In the genomic region with DNA sequence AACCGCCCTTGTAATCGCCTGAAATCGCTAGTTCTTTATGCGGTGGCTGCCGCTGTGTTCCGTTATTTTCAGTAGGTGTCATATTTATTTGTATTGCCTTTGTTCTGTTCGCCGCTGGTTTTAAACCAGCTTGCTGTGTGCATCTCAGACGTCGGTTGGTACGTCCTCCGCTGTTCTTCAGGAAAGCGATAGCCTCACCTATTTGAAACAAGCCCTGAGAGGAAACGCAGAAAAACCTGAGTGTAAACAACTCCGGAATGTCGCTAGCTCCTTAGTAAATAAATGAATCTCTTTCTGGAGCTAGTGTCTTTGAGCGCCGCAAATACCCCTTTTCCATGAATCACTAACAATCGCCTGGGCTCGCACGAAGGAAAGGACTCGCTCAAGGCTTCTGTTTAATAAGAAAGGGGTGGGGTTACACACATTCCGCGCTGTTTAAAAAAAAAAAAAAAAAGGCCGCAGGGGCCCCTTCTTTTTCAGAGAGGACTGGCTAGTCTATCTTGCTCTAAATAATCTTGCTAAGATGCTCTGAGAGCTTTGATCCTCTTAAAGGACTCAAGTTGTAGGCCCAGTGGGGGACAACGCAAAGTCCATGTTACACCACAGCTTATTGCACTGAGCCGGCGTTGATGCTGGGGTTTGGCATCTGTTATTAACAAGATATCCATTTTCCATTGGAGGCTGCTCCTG, we compare ENCODE assay signal across 10 cellular contexts. TPM values are rescaled to one million over a fixed set of nuclear protein-coding genes. Genes with fewer than 3 reads are reported as not detected.
A peak's percentile ranks its signal among the peaks of the same experiment; 100 is the strongest.
DNase-seq lines count a peak whose midpoint lies in the region; ATAC-seq and TF ChIP-seq lines count a peak whose summit lies in the region.
"Had no signal": no experiment of that assay in that cellular context is flagged by ENCODE, and none has a peak within 500 bp of the region (broad histone marks: within the 10 kb centered on the region; RNA-seq: fewer than 3 reads in every experiment).

No MANE protein-coding gene starts in this region.

- no peak for TF ChIP-seq EP300 in suprapubic skin (IDR thresholded peaks at IDR 0.05)

- H3K9me3 ChIP-seq in suprapubic skin = no peaks in the 10 kb centered on the region

- no peak for ATAC-seq in activated CD8-positive, alpha-beta memory T cell treated with anti-CD3 and anti-CD28 coated beads, Interleukin-2, amount 10 ng/mL, durations not matched to agents 7 days and 5 days
- no peak for ATAC-seq in GM19463 (IDR thresholded peaks at IDR 0.05; ENCODE audit: unreplicated experiment)

- peak overlapping the region; percentile 53 for H3K4me3 Mint-ChIP-seq in activated T-cell treated with anti-CD3 and anti-CD28 coated beads, Interleukin-2, amount 50 U/mL, for 24 hours
- peak overlapping the region; percentile 61 for H3K4me3 Mint-ChIP-seq in activated CD8-positive, alpha-beta memory T cell treated with anti-CD3 and anti-CD28 coated beads, Interleukin-2, amount 10 ng/mL, durations not matched to agents 7 days and 5 days
- H3K4me3 Mint-ChIP-seq in immature natural killer cell = peak overlapping the region; percentile 80 to 98 (median 86)

- H3K27ac ChIP-seq in suprapubic skin = peak overlapping the region; percentile 61

- H3K9me3 Mint-ChIP-seq in activated T-cell treated with anti-CD3 and anti-CD28 coated beads, Interleukin-2, amount 50 U/mL, for 24 hours = no peaks in the 10 kb centered on the region
- no peaks in the 10 kb centered on the region for H3K9me3 Mint-ChIP-seq in activated CD8-positive, alpha-beta memory T cell treated with anti-CD3 and anti-CD28 coated beads, Interleukin-2, amount 10 ng/mL, durations not matched to agents 7 days and 5 days (ENCODE audit: low read depth)
- peaks cover 0 to 22% (median 5%) of the 10 kb centered on the region in 6 donors for H3K9me3 Mint-ChIP-seq in immature natural killer cell

- peaks cover 99% of the 10 kb centered on the region for H3K27me3 ChIP-seq in suprapubic skin

- no peak for TF ChIP-seq CTCF in suprapubic skin (IDR thresholded peaks at IDR 0.05)

- TF ChIP-seq POLR2A in suprapubic skin (IDR thresholded peaks at IDR 0.05) = no peak

- peaks cover 87% of the 10 kb centered on the region for H3K27me3 Mint-ChIP-seq in activated T-cell treated with anti-CD3 and anti-CD28 coated beads, Interleukin-2, amount 50 U/mL, for 24 hours
- peaks cover 88% of the 10 kb centered on the region for H3K27me3 Mint-ChIP-seq in activated CD8-positive, alpha-beta memory T cell treated with anti-CD3 and anti-CD28 coated beads, Interleukin-2, amount 10 ng/mL, durations not matched to agents 7 days and 5 days
- H3K27me3 Mint-ChIP-seq in immature natural killer cell (ENCODE audit: low read depth in 3 of 3) = peaks cover 65 to 77% (median 74%) of the 10 kb centered on the region in 3 donors

- H3K36me3 ChIP-seq in suprapubic skin = no peaks in the 10 kb centered on the region

- CTCF ChIA-PET in activated CD8-positive, alpha-beta memory T cell treated with anti-CD3 and anti-CD28 coated beads, Interleukin-2, amount 10 ng/mL, durations not matched to agents 7 days and 5 days (lab: Charles Lee) = interaction anchor here (0.6 to 2.8 kb wide), 10 partner anchors 8 to 1016 kb away, joined by 3 to 12 read pairs (median 6); no protein-coding TSS in a partner anchor

- H3K4me1 Mint-ChIP-seq in activated T-cell treated with anti-CD3 and anti-CD28 coated beads, Interleukin-2, amount 50 U/mL, for 24 hours (ENCODE audit: low read depth) = peaks cover 37% of the 10 kb centered on the region
- peaks cover 15% of the 10 kb centered on the region for H3K4me1 Mint-ChIP-seq in activated CD8-positive, alpha-beta memory T cell treated with anti-CD3 and anti-CD28 coated beads, Interleukin-2, amount 10 ng/mL, durations not matched to agents 7 days and 5 days
- H3K4me1 Mint-ChIP-seq in immature natural killer cell = peaks cover 34 to 57% of the 10 kb centered on the region in 2 donors

- 22% methylated on average over 28 of the region's 28 CpGs for WGBS in suprapubic skin

- peak overlapping the region; percentile 65 for H3K4me3 ChIP-seq in suprapubic skin

- H3K27ac Mint-ChIP-seq in activated T-cell treated with anti-CD3 and anti-CD28 coated beads, Interleukin-2, amount 50 U/mL, for 24 hours = no peak overlapping the region
- H3K27ac Mint-ChIP-seq in activated CD8-positive, alpha-beta memory T cell treated with anti-CD3 and anti-CD28 coated beads, Interleukin-2, amount 10 ng/mL, durations not matched to agents 7 days and 5 days = no peak overlapping the region
- H3K27ac Mint-ChIP-seq in immature natural killer cell = peak overlapping the region in 1 of 6 donors; percentile 39

- DNase-seq in activated T-cell treated with anti-CD3 and anti-CD28 coated beads, Interleukin-2, amount 50 U/mL, for 24 hours = peak; percentile 31
- DNase-seq in activated T-cell treated with anti-CD3 and anti-CD28 coated beads, Interleukin-2, amount 50 U/mL, for 1 hour = no peak
- DNase-seq in activated CD8-positive, alpha-beta memory T cell treated with anti-CD3 and anti-CD28 coated beads, Interleukin-2, amount 10 ng/mL, durations not matched to agents 7 days and 5 days = no peak
- DNase-seq in immature natural killer cell = peak in 1 of 3 donors; percentile 32
- DNase-seq in suprapubic skin (ENCODE audit: low spot score in 2 of 2) = no peak
- no peak for DNase-seq in activated CD4-positive, CD25-positive, alpha-beta regulatory T cell (lab: John Stamatoyannopoulos, UW)
- no peak for DNase-seq in D341Med (ENCODE audit: low spot score)
- DNase-seq: RPMI8226 had no signal

- H3K4me1 ChIP-seq in suprapubic skin = peaks cover 63% of the 10 kb centered on the region

- H3K36me3 Mint-ChIP-seq in activated T-cell treated with anti-CD3 and anti-CD28 coated beads, Interleukin-2, amount 50 U/mL, for 24 hours (ENCODE audit: low read depth) = no peaks in the 10 kb centered on the region
- H3K36me3 Mint-ChIP-seq in activated CD8-positive, alpha-beta memory T cell treated with anti-CD3 and anti-CD28 coated beads, Interleukin-2, amount 10 ng/mL, durations not matched to agents 7 days and 5 days = peaks cover 4% of the 10 kb centered on the region
- H3K36me3 Mint-ChIP-seq in immature natural killer cell = peaks cover 0 to 5% (median 0%) of the 10 kb centered on the region in 3 donors

RNA-seq across cellular contexts. Expression of gene HOXD8, which starts 3.0 kb away (rescaled TPM):
- total RNA-seq in activated CD8-positive, alpha-beta memory T cell treated with anti-CD3 and anti-CD28 coated beads, Interleukin-2, amount 10 ng/mL, durations not matched to agents 7 days and 5 days = not detected
- polyA plus RNA-seq in immature natural killer cell = not detected
- total RNA-seq in suprapubic skin = 1 to 10 TPM; 1.4 to 6.0 (median 2.6) TPM

RNA-seq across cellular contexts. Expression of gene HOXD9, which starts 10.0 kb away (rescaled TPM):
- not detected for total RNA-seq in activated CD8-positive, alpha-beta memory T cell treated with anti-CD3 and anti-CD28 coated beads, Interleukin-2, amount 10 ng/mL, durations not matched to agents 7 days and 5 days
- polyA plus RNA-seq in immature natural killer cell = not detected
- 1 to 10 TPM in 2 of 4 donors, under 1 TPM in 1, not detected in 1; 0.26 to 3.1 (median 2.6) TPM for total RNA-seq in suprapubic skin

RNA-seq across cellular contexts. Expression of gene HOXD10, which starts 16.0 kb away (rescaled TPM):
- total RNA-seq in activated CD8-positive, alpha-beta memory T cell treated with anti-CD3 and anti-CD28 coated beads, Interleukin-2, amount 10 ng/mL, durations not matched to agents 7 days and 5 days = not detected
- polyA plus RNA-seq in immature natural killer cell = not detected
- under 1 TPM in 2 of 4 donors, not detected in 2; 0.56 to 0.59 TPM for total RNA-seq in suprapubic skin

RNA-seq across cellular contexts. Expression of gene HOXD4, which starts 18.8 kb away (rescaled TPM):
- not detected for total RNA-seq in activated CD8-positive, alpha-beta memory T cell treated with anti-CD3 and anti-CD28 coated beads, Interleukin-2, amount 10 ng/mL, durations not matched to agents 7 days and 5 days
- not detected for polyA plus RNA-seq in immature natural killer cell
- total RNA-seq in suprapubic skin = 1 to 10 TPM in 2 of 4 donors, not detected in 2; 1.9 to 3.1 TPM

RNA-seq across cellular contexts. Expression of gene HOXD3, which starts 24.6 kb away (rescaled TPM):
- total RNA-seq in activated CD8-positive, alpha-beta memory T cell treated with anti-CD3 and anti-CD28 coated beads, Interleukin-2, amount 10 ng/mL, durations not matched to agents 7 days and 5 days = not detected
- not detected for polyA plus RNA-seq in immature natural killer cell
- total RNA-seq in suprapubic skin = 1 to 10 TPM in 2 of 4 donors, under 1 TPM in 2; 0.49 to 3.5 (median 1.5) TPM
- polyA plus RNA-seq: BJ had no signal
